In genomic region chr21:25625036-25625435, GRCh38 we compare ENCODE assay signal across 23 cellular contexts.
"Had no signal": no experiment of that assay in that cellular context is flagged by ENCODE, and none has a peak within 500 bp of the region (broad histone marks: within the 10 kb centered on the region; RNA-seq: fewer than 3 reads in every experiment).

No MANE protein-coding gene starts in this region.

- ATAC-seq: activated naive CD4-positive, alpha-beta T cell treated with anti-CD3 and anti-CD28 coated beads, Interleukin-2, amount 50 U/mL, for 72 hours; activated T-cell treated with anti-CD3 and anti-CD28 coated beads, Interleukin-2, amount 50 U/mL, for 72 hours; natural killer cell; psoas muscle had no signal

- H3K27ac ChIP-seq: neural progenitor cell, parathyroid adenoma, psoas muscle, right atrium auricular region, spleen, transverse colon, VCaP had no signal

- H3K36me3 ChIP-seq: left ventricle myocardium inferior, neural progenitor cell, right atrium auricular region, spleen, transverse colon had no signal

- H3K27ac Mint-ChIP-seq: activated naive CD4-positive, alpha-beta T cell treated with anti-CD3 and anti-CD28 coated beads, Interleukin-2, amount 50 U/mL, for 72 hours; activated T-cell treated with anti-CD3 and anti-CD28 coated beads, Interleukin-2, amount 50 U/mL, for 72 hours; natural killer cell; neural progenitor cell had no signal

- DNase-seq: activated CD4-positive, alpha-beta T cell treated with anti-CD3 and anti-CD28 coated beads for 4 hours; activated CD4-positive, alpha-beta T cell treated with anti-CD3 and anti-CD28 coated beads, Interleukin-2, amount 50 U/mL, for 4 hours; activated naive CD4-positive, alpha-beta T cell; activated T-cell treated with anti-CD3 and anti-CD28 coated beads for 4 hours; activated T-cell treated with anti-CD3 and anti-CD28 coated beads, Interleukin-2, amount 50 U/mL, for 72 hours; aorta; central memory CD4-positive, alpha-beta T cell; effector CD8-positive, alpha-beta T cell; erythroblast; left ventricle myocardium inferior; mesendoderm; natural killer cell; occipital lobe; psoas muscle; spleen; stimulated activated naive CD4-positive, alpha-beta T cell treated with Interleukin-2 at 50 U/mL for 16 hours; transverse colon had no signal

- H3K4me3 ChIP-seq: left ventricle myocardium inferior, lung, neural progenitor cell, psoas muscle, right atrium auricular region, spleen, transverse colon had no signal

- H3K4me1 Mint-ChIP-seq: natural killer cell had no signal

- H3K36me3 Mint-ChIP-seq: activated naive CD4-positive, alpha-beta T cell treated with anti-CD3 and anti-CD28 coated beads, Interleukin-2, amount 50 U/mL, for 72 hours; natural killer cell; neural progenitor cell had no signal

- H3K27me3 ChIP-seq: neural progenitor cell, right atrium auricular region, spleen, transverse colon had no signal

- H3K4me3 Mint-ChIP-seq: activated T-cell treated with anti-CD3 and anti-CD28 coated beads, Interleukin-2, amount 50 U/mL, for 72 hours; natural killer cell; neural progenitor cell had no signal

- H3K9me3 Mint-ChIP-seq: activated naive CD4-positive, alpha-beta T cell treated with anti-CD3 and anti-CD28 coated beads, Interleukin-2, amount 50 U/mL, for 72 hours; activated T-cell treated with anti-CD3 and anti-CD28 coated beads, Interleukin-2, amount 50 U/mL, for 72 hours; natural killer cell had no signal

- H3K9me3 ChIP-seq: left ventricle myocardium inferior, psoas muscle, right atrium auricular region, spleen, transverse colon had no signal

- H3K4me1 ChIP-seq: parathyroid adenoma, psoas muscle, spleen, transverse colon had no signal
